In genomic region chr7:158951725-158952124, GRCh38 we compare ENCODE assay signal across 6 cellular contexts.
"Had no signal": no experiment of that assay in that cellular context is flagged by ENCODE, and none has a peak within 500 bp of the region (broad histone marks: within the 10 kb centered on the region; RNA-seq: fewer than 3 reads in every experiment).

No MANE protein-coding gene starts in this region.

- H3K4me3 ChIP-seq: GM23338 had no signal

- H3K27ac Mint-ChIP-seq: GM23338, H9 had no signal

- H2AFZ ChIP-seq: GM23338 had no signal

- H3K27ac ChIP-seq: HL-60 had no signal

- ATAC-seq: GM23338, HepG2 had no signal

- H3K4me2 ChIP-seq: GM23338 had no signal

- DNase-seq: H9, HCEC 1CT, KBM-7 had no signal

- H3K4me3 Mint-ChIP-seq: GM23338, H9 had no signal

- H3K4me1 Mint-ChIP-seq: GM23338 had no signal
